Comparison of ENCODE assay signal across 18 cellular contexts in the genomic region with DNA sequence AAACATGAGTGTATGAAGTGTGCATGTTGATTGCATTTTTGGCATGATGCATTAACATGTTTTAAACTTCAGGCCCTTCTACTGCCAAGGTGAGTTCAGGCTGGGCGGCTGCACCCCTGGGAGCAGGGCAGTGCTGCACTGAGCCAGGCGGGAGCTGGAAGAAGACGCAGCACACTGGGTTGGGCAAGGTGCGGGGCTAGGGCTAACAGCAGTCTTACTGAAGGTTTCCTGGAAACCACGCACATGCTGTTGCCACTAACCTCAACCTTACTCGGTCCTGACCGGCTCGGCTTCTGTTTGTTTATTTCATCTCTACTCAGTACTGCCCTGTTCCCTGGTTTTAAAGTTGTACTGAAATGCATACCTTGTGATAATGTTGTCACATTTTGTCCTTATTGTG.
DNase-seq lines count a peak whose midpoint lies in the region; ATAC-seq, FAIRE-seq and TF ChIP-seq lines count a peak whose summit lies in the region.
"Had no signal": no experiment of that assay in that cellular context is flagged by ENCODE, and none has a peak within 500 bp of the region (broad histone marks: within the 10 kb centered on the region; RNA-seq: fewer than 3 reads in every experiment).

No MANE protein-coding gene starts in this region.

- H2BK15ac ChIP-seq in mesenchymal stem cell (ENCODE audit: low read depth, poor library complexity, severe bottlenecking), result no peak overlapping the region

- no TSS peak for BruUV-seq in HepG2 (replicated peaks; lab: Mats Ljungman, UMichigan)

- H3K9me2 ChIP-seq in hepatocyte (replicated peaks; ENCODE audit: insufficient read depth), result no peaks in the 10 kb centered on the region

- H3K14ac ChIP-seq in mesenchymal stem cell (ENCODE audit: low read length in 2 of 2), result peak overlapping the region in 1 of 2 experiments; percentile 22

- peak in 3 of 4 donors; percentile 39 to 78 (median 45) for ATAC-seq in right lobe of liver
- ATAC-seq in HepG2, result no peak
- ATAC-seq: PC-3 had no signal

- in situ Hi-C loops in HepG2 (cut with HindIII; ENCODE audit: extremely low pct_ligation_motif_present, low pct_unique_long_range_greater_than_20kb), result no loop called here

- H3K79me1 ChIP-seq in mesenchymal stem cell (replicated peaks; ENCODE audit: low read length, poor library complexity, severe bottlenecking), result peaks cover 30% of the 10 kb centered on the region

- peak overlapping the region in 1 of 2 experiments; percentile 88 for H3K18ac ChIP-seq in mesenchymal stem cell (ENCODE audit: low read depth in 1 of 2, low read length in 2 of 2)

- no peak overlapping the region for H4K91ac ChIP-seq in mesenchymal stem cell (ENCODE audit: low read length)

- H4K20me1 ChIP-seq in HepG2 (ENCODE audit: insufficient read depth, low read length) (no peaks in the 10 kb centered on the region; the same call in 1 of the 2 replicates), hepatocyte (ENCODE audit: insufficient read depth, poor library complexity, severe bottlenecking) (no peaks in the 10 kb centered on the region)

- CTCF ChIA-PET in HepG2 (lab: Yijun Ruan, JAX; ENCODE audit: low intra/inter-chr PET ratio, low total read pairs), result no interaction called here

- H3K9ac ChIP-seq in HepG2 (ENCODE audit: insufficient read depth, low read depth, low read length) (no peak overlapping the region), mesenchymal stem cell (ENCODE audit: low read length) (no peak overlapping the region)

- 33% methylated on average over 1 of the region's 8 CpGs for WGBS in right lobe of liver (ENCODE audit: insufficient coverage, low coverage, low lambda C conversion rate, missing lambda C conversion rate)
- WGBS in HepG2 (ENCODE audit: low lambda C conversion rate), result 93% methylated on average over 5 of the region's 8 CpGs
- WGBS in mesenchymal stem cell, result 95% methylated on average over 5 of the region's 8 CpGs
- 79 to 83% methylated on average over 8 of the region's 8 CpGs for WGBS in lower leg skin, 2 donors
- WGBS in hepatocyte (ENCODE audit: low lambda C conversion rate, missing lambda C conversion rate), result 78% methylated on average over 8 of the region's 8 CpGs

- H3K36me3 ChIP-seq in right lobe of liver, result no peaks in the 10 kb centered on the region
- H3K36me3 ChIP-seq in HepG2 (replicated peaks in 1 of 2; ENCODE audit: control insufficient read depth in 1 of 2, insufficient read depth in 2 of 2, low read length in 2 of 2), result peaks cover 6% of the 10 kb centered on the region in 2 experiments; a peak in 3 of 5 replicates
- H3K36me3 ChIP-seq in mesenchymal stem cell (ENCODE audit: control insufficient read depth in 1 of 2, insufficient read depth in 2 of 2, low read depth in 1 of 2, low read length in 2 of 2), result peaks cover 4 to 33% of the 10 kb centered on the region in 2 experiments
- no peaks in the 10 kb centered on the region for H3K36me3 ChIP-seq in hepatocyte (replicated peaks; ENCODE audit: insufficient read depth, low read depth)

- H2BK120ac ChIP-seq in mesenchymal stem cell (ENCODE audit: low read depth, low read length), result no peak overlapping the region

- H3K9me3 ChIP-seq in right lobe of liver, result no peaks in the 10 kb centered on the region
- H3K9me3 ChIP-seq in HepG2 (ENCODE audit: low read length), result no peaks in the 10 kb centered on the region
- no peaks in the 10 kb centered on the region for H3K9me3 ChIP-seq in mesenchymal stem cell (ENCODE audit: control insufficient read depth, low read length)
- H3K9me3 ChIP-seq in hepatocyte (ENCODE audit: low read depth), result no peaks in the 10 kb centered on the region
- H3K9me3 ChIP-seq: MG63 had no signal

- no peak overlapping the region for H2AFZ ChIP-seq in HepG2 (ENCODE audit: low read length)
- H2AFZ ChIP-seq in mesenchymal stem cell (ENCODE audit: low read depth, low read length), result no peak overlapping the region
- H2AFZ ChIP-seq in hepatocyte, result no peak overlapping the region

- H3K4me3 ChIP-seq in right lobe of liver (no peak overlapping the region), HepG2 (replicated peaks in 1 of 3; ENCODE audit: insufficient read depth in 1 of 3, low read depth in 2 of 3, low read length in 3 of 3) (no peak overlapping the region), choroid plexus epithelial cell (ENCODE audit: low read depth, low read length) (no peak overlapping the region), mesenchymal stem cell (ENCODE audit: insufficient read depth in 1 of 2, low read depth in 1 of 2, low read length in 2 of 2) (no peak overlapping the region), lower leg skin (ENCODE audit: low read depth, poor library complexity, severe bottlenecking) (no peak overlapping the region), hepatocyte (no peak overlapping the region)
- H3K4me3 ChIP-seq: MG63 had no signal

- H2AK5ac ChIP-seq in mesenchymal stem cell (ENCODE audit: low read length, severe bottlenecking), result no peak overlapping the region

- H3K27me3 ChIP-seq in right lobe of liver, result no peaks in the 10 kb centered on the region
- no peaks in the 10 kb centered on the region for H3K27me3 ChIP-seq in HepG2 (ENCODE audit: control insufficient read depth in 1 of 2, insufficient read depth in 2 of 2, low read length in 2 of 2)
- H3K27me3 ChIP-seq in mesenchymal stem cell (ENCODE audit: control insufficient read depth in 1 of 2, insufficient read depth in 1 of 2, low read length in 2 of 2), result no peaks in the 10 kb centered on the region
- H3K27me3 ChIP-seq in hepatocyte, result no peaks in the 10 kb centered on the region
- H3K27me3 ChIP-seq: MG63 had no signal

- DNase-seq in right lobe of liver (peak in 2 of 3 donors; percentile 51 to 65), HepG2 (ENCODE audit: low spot score) (no peak), choroid plexus epithelial cell (ENCODE audit: low read depth) (peak; percentile 50), mesenchymal stem cell (peak; percentile 21), lower leg skin (ENCODE audit: low spot score in 2 of 2) (no peak), cerebellum (ENCODE audit: low spot score) (no peak), hepatocyte (ENCODE audit: low spot score) (no peak)
- DNase-seq: AML-193, DMS79 treated with DMSO at 0.1 percent for 48 hours, Kasumi-1, MG63, NCI-H1092, NCI-H1436 treated with DMSO at 0.1 percent for 48 hours, NCI-H2029, NCI-H345, NCI-H524 treated with DMSO at 0.1 percent for 48 hours, PC-3, RPMI8226 had no signal

- H4K8ac ChIP-seq in mesenchymal stem cell (ENCODE audit: low read length), result no peak overlapping the region

- H3K4me2 ChIP-seq in HepG2 (ENCODE audit: low read depth, low read length) (no peak overlapping the region), mesenchymal stem cell (ENCODE audit: low read length, poor library complexity, severe bottlenecking) (no peak overlapping the region), hepatocyte (no peak overlapping the region)

- POLR2A ChIA-PET in HepG2 (lab: Yijun Ruan, JAX), result no interaction called here

- TF ChIP-seq EP300 in HepG2 (IDR thresholded peaks at IDR 0.05; ENCODE audit: low read depth in 2 of 2, low read length in 2 of 2) (no peak), HepG2 (CRISPR knock-in tag; IDR thresholded peaks at IDR 0.05; ENCODE audit: borderline replicate concordance) (no peak)

- no peak overlapping the region for H2BK5ac ChIP-seq in mesenchymal stem cell (ENCODE audit: low read depth, low read length, poor library complexity, severe bottlenecking)

- H3K23ac ChIP-seq in mesenchymal stem cell (ENCODE audit: low read length in 2 of 2), result peak overlapping the region in 1 of 2 experiments; percentile 96

- intact Hi-C loops in right lobe of liver (cut with DNase I), result no loop called here
- intact Hi-C loops in HepG2 (cut with micrococcal nuclease; ENCODE audit: unreplicated experiment), result loop anchor here (10.0 kb wide), 1 partner anchor 57 kb away; the partner anchor contains the start of gene MAP2K4
- intact Hi-C loops in lower leg skin (cut with DNase I; ENCODE audit: low total_unique reads), result no loop called here

- peak overlapping the region in 1 of 2 experiments; percentile 71 for H2BK12ac ChIP-seq in mesenchymal stem cell (ENCODE audit: low read length in 2 of 2)

- TF ChIP-seq POLR2A in right lobe of liver (IDR thresholded peaks at IDR 0.05), result no peak
- TF ChIP-seq POLR2A in HepG2 (IDR thresholded peaks at IDR 0.05; ENCODE audit: insufficient read depth in 1 of 2, low read depth in 2 of 2, low read length in 2 of 2), result no peak
- no peak for TF ChIP-seq POLR2A in lower leg skin (IDR thresholded peaks at IDR 0.05)

- H3K4me1 ChIP-seq in right lobe of liver, result peaks cover 0 to 13% (median 0%) of the 10 kb centered on the region in 4 donors
- peaks cover 24% of the 10 kb centered on the region for H3K4me1 ChIP-seq in HepG2 (ENCODE audit: insufficient read depth, low read length)
- peaks cover 3% of the 10 kb centered on the region for H3K4me1 ChIP-seq in mesenchymal stem cell (ENCODE audit: control insufficient read depth, insufficient read depth, low read depth, low read length)
- no peaks in the 10 kb centered on the region for H3K4me1 ChIP-seq in hepatocyte (ENCODE audit: insufficient read depth)

- TF ChIP-seq CTCF in right lobe of liver (IDR thresholded peaks at IDR 0.05) (no peak), HepG2 (CRISPR knock-in tag; IDR thresholded peaks at IDR 0.05) (no peak), choroid plexus epithelial cell (conservative IDR thresholded peaks at IDR 0.05; ENCODE audit: low read depth, low read length) (no peak), lower leg skin (IDR thresholded peaks at IDR 0.05) (no peak), hepatocyte (IDR thresholded peaks at IDR 0.05; ENCODE audit: poor library complexity) (no peak)

- H3K4ac ChIP-seq in mesenchymal stem cell (ENCODE audit: low read depth in 1 of 2, low read length in 2 of 2), result no peak overlapping the region

- TF ChIP-seq RAD21 in HepG2 (CRISPR knock-in tag; IDR thresholded peaks at IDR 0.05), result no peak

- H3K79me2 ChIP-seq in HepG2 (ENCODE audit: insufficient read depth, low read length) (peaks cover 12% of the 10 kb centered on the region), hepatocyte (peaks cover 71% of the 10 kb centered on the region)

- H3K27ac ChIP-seq in right lobe of liver, result no peak overlapping the region
- no peak overlapping the region for H3K27ac ChIP-seq in HepG2 (ENCODE audit: extremely low read length, insufficient read depth, low read length)
- no peak overlapping the region for H3K27ac ChIP-seq in mesenchymal stem cell (ENCODE audit: low read length, poor library complexity, severe bottlenecking)
- H3K27ac ChIP-seq in hepatocyte, result no peak overlapping the region

- no peak for FAIRE-seq in HepG2 (lab: Jason Lieb, UNC)

TF ChIP-seq in HepG2, 621 proteins besides CTCF, POLR2A, EP300 and RAD21:
- no peak for TF ChIP-seq NR3C1 (CRISPR knock-in tag; IDR thresholded peaks at IDR 0.05)
- TF ChIP-seq KAT7 (CRISPR knock-in tag; IDR thresholded peaks at IDR 0.05; ENCODE audit: borderline replicate concordance), result no peak
- TF ChIP-seq ZNF33A (CRISPR knock-in tag; IDR thresholded peaks at IDR 0.05; ENCODE audit: borderline replicate concordance), result no peak
- no peak for TF ChIP-seq ZNF431 (CRISPR knock-in tag; IDR thresholded peaks at IDR 0.05; ENCODE audit: borderline replicate concordance, low read depth)
- no peak for TF ChIP-seq ZNF768 (CRISPR knock-in tag; IDR thresholded peaks at IDR 0.05)
- no peak for TF ChIP-seq HOXA7 (CRISPR knock-in tag; IDR thresholded peaks at IDR 0.05)
- TF ChIP-seq ZNF251 (CRISPR knock-in tag; IDR thresholded peaks at IDR 0.05), result no peak
- no peak for TF ChIP-seq ZIK1 (CRISPR knock-in tag; IDR thresholded peaks at IDR 0.05; ENCODE audit: borderline replicate concordance, low read depth)

Comparison
In these comparisons a context has a peak if more than half of its experiments do, and no peak if none do; other contexts are left out.
1. DNase-seq: peak in right lobe of liver (2 of 3), choroid plexus epithelial cell (single experiment) and mesenchymal stem cell (single experiment); none in HepG2 (single experiment), lower leg skin (0 of 2), cerebellum (single experiment) and hepatocyte (single experiment).